ENCODE assay signal across 1 cellular context in the genomic region with DNA sequence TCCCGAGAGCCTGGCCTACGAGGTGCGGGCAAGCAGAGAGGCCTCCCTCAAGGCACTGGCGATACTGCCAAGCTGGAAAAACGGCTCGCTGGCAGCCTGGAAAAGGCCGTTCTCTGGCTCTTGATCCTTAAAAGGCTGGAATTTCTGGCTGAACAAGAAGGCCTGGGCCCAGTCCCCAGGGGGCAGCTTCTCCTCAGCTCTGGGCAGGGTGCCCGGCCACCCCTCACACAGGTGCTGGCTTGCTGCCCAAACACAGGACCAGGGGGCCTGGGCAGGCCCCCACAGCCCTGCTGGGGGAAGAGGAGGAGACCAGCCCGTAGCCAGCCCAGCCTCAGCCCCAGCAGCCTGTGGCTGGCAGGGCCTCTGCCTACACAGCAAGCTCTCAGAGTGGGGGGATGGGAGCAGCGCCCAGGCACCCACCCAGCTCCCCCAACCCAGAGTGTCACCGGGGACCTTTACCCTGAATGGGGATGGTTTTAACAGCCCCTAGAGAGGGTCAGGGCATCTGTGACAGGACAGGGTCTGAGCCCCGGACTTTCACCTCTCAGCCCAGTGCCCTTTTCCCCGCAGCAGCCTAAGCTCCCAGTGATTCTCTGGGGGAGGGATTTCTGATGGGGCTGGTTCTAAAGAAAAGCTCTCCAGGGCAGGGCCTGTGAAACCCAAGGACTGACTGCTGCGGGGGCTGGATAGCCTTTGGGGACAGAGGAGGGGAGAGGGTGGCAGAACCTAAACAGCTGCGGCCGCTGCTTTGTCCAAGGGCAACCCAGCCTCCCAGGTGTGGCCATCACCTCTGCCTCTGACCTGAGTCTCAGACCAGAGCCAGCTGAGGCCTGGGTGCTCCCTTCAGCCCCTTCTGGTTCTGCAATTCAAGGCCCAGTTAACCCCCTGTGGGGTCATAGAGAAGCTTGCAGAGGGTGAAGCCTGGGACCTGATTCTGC.
TF ChIP-seq lines count a peak whose summit lies in the region.

No MANE protein-coding gene starts in this region.

TF ChIP-seq in HepG2, 621 proteins besides CTCF, POLR2A, EP300 and RAD21 (continued from another document and continues in another):
- TF ChIP-seq, protein P1, sequence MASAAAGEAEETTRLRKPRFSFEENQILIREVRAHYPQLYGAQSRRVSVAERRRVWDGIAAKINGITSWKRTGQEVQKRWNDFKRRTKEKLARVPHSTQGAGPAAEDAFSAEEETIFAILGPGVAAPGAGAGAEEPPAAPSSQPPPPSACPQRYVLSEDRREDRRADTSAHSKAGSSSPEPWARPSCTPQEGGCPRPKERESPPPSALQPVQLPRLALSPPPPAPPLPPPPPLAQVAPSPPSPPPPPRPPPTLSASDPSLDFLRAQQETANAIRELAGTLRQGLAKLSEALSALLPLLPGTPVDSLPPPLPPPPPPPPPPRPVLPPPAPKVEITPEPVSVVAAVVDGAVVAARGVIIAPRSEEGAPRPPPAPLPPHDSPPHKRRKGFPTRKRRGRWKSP (CRISPR knock-in tag; IDR thresholded peaks at IDR 0.05), result 0 out of 2 replicates have a peak, but pooled peaks have one; percentile 42
- TF ChIP-seq TEAD3 (CRISPR knock-in tag; optimal IDR thresholded peaks at IDR 0.05; ENCODE audit: borderline replicate concordance), result peak; percentile 4
- peak; percentile 32; the same call in 1 of the 2 replicates for TF ChIP-seq ZNF567 (CRISPR knock-in tag; IDR thresholded peaks at IDR 0.05; ENCODE audit: borderline replicate concordance)
- TF ChIP-seq ZNF776 (CRISPR knock-in tag; IDR thresholded peaks at IDR 0.05), result no peak; the same call in 1 of the 2 replicates
- peak; percentile 64; the same call in 1 of the 2 replicates for TF ChIP-seq ARID2 (CRISPR knock-in tag; IDR thresholded peaks at IDR 0.05; ENCODE audit: borderline replicate concordance)
- TF ChIP-seq ZKSCAN1 (IDR thresholded peaks at IDR 0.05; ENCODE audit: low read length), result no peak
- TF ChIP-seq, protein P2, sequence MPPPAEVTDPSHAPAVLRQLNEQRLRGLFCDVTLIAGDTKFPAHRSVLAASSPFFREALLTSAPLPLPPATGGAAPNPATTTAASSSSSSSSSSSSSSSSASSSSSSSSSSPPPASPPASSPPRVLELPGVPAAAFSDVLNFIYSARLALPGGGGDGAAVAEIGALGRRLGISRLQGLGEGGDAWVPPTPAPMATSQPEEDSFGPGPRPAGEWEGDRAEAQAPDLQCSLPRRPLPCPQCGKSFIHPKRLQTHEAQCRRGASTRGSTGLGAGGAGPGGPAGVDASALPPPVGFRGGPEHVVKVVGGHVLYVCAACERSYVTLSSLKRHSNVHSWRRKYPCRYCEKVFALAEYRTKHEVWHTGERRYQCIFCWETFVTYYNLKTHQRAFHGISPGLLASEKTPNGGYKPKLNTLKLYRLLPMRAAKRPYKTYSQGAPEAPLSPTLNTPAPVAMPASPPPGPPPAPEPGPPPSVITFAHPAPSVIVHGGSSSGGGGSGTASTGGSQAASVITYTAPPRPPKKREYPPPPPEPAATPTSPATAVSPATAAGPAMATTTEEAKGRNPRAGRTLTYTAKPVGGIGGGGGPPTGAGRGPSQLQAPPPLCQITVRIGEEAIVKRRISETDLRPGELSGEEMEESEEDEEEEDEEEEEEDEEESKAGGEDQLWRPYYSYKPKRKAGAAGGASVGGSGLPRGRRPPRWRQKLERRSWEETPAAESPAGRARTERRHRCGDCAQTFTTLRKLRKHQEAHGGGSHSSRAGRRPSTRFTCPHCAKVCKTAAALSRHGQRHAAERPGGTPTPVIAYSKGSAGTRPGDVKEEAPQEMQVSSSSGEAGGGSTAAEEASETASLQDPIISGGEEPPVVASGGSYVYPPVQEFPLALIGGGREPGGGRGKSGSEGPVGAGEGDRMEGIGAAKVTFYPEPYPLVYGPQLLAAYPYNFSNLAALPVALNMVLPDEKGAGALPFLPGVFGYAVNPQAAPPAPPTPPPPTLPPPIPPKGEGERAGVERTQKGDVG (CRISPR knock-in tag; IDR thresholded peaks at IDR 0.05; ENCODE audit: borderline replicate concordance), result peak; percentile 72; the same call in 1 of the 2 replicates
- TF ChIP-seq CREB1 (IDR thresholded peaks at IDR 0.05), result no peak
- TF ChIP-seq CREB1 (CRISPR knock-in tag; IDR thresholded peaks at IDR 0.05), result peak; percentile 39; the same call in 1 of the 2 replicates
- TF ChIP-seq, protein P3, sequence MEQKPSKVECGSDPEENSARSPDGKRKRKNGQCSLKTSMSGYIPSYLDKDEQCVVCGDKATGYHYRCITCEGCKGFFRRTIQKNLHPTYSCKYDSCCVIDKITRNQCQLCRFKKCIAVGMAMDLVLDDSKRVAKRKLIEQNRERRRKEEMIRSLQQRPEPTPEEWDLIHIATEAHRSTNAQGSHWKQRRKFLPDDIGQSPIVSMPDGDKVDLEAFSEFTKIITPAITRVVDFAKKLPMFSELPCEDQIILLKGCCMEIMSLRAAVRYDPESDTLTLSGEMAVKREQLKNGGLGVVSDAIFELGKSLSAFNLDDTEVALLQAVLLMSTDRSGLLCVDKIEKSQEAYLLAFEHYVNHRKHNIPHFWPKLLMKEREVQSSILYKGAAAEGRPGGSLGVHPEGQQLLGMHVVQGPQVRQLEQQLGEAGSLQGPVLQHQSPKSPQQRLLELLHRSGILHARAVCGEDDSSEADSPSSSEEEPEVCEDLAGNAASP (CRISPR knock-in tag; IDR thresholded peaks at IDR 0.05; ENCODE audit: borderline replicate concordance), result no peak
- TF ChIP-seq RARG (CRISPR knock-in tag; IDR thresholded peaks at IDR 0.05; ENCODE audit: low read depth), result no peak
- TF ChIP-seq, protein P4, sequence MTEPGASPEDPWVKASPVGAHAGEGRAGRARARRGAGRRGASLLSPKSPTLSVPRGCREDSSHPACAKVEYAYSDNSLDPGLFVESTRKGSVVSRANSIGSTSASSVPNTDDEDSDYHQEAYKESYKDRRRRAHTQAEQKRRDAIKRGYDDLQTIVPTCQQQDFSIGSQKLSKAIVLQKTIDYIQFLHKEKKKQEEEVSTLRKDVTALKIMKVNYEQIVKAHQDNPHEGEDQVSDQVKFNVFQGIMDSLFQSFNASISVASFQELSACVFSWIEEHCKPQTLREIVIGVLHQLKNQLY (CRISPR knock-in tag; IDR thresholded peaks at IDR 0.05), result peak; percentile 48; the same call in 1 of the 2 replicates
- TF ChIP-seq POGZ (CRISPR knock-in tag; IDR thresholded peaks at IDR 0.05), result 0 out of 2 replicates have a peak, but pooled peaks have one; percentile 16
- TF ChIP-seq ZFP37 (CRISPR knock-in tag; IDR thresholded peaks at IDR 0.05; ENCODE audit: borderline replicate concordance), result 0 out of 2 replicates have a peak, but pooled peaks have one; percentile 59
- TF ChIP-seq ZNF224 (CRISPR knock-in tag; IDR thresholded peaks at IDR 0.05), result peak; percentile 20
- TF ChIP-seq TBX2 (CRISPR knock-in tag; IDR thresholded peaks at IDR 0.05; ENCODE audit: borderline replicate concordance), result peak; percentile 61
- 0 out of 2 replicates have a peak, but pooled peaks have one; percentile 34 for TF ChIP-seq PCBP1 (IDR thresholded peaks at IDR 0.05; ENCODE audit: borderline replicate concordance, low read depth, low read length)
- TF ChIP-seq ZNF3 (CRISPR knock-in tag; IDR thresholded peaks at IDR 0.05), result no peak
- TF ChIP-seq KDM2A (CRISPR knock-in tag; IDR thresholded peaks at IDR 0.05; ENCODE audit: borderline replicate concordance, low read depth), result peak; percentile 19; the same call in 1 of the 2 replicates
- TF ChIP-seq ZNF34 (CRISPR knock-in tag; IDR thresholded peaks at IDR 0.05; ENCODE audit: borderline replicate concordance), result no peak
- peak; percentile 39; the same call in 1 of the 2 replicates for TF ChIP-seq KLF15 (CRISPR knock-in tag; IDR thresholded peaks at IDR 0.05; ENCODE audit: borderline replicate concordance)
- peak; percentile 63; the same call in 1 of the 2 replicates for TF ChIP-seq KLF6 (CRISPR knock-in tag; IDR thresholded peaks at IDR 0.05)
- TF ChIP-seq YY1 (IDR thresholded peaks at IDR 0.05; ENCODE audit: insufficient read depth, insufficient replicate concordance, low read depth, low read length), result peak; percentile 8
- TF ChIP-seq, protein P5, sequence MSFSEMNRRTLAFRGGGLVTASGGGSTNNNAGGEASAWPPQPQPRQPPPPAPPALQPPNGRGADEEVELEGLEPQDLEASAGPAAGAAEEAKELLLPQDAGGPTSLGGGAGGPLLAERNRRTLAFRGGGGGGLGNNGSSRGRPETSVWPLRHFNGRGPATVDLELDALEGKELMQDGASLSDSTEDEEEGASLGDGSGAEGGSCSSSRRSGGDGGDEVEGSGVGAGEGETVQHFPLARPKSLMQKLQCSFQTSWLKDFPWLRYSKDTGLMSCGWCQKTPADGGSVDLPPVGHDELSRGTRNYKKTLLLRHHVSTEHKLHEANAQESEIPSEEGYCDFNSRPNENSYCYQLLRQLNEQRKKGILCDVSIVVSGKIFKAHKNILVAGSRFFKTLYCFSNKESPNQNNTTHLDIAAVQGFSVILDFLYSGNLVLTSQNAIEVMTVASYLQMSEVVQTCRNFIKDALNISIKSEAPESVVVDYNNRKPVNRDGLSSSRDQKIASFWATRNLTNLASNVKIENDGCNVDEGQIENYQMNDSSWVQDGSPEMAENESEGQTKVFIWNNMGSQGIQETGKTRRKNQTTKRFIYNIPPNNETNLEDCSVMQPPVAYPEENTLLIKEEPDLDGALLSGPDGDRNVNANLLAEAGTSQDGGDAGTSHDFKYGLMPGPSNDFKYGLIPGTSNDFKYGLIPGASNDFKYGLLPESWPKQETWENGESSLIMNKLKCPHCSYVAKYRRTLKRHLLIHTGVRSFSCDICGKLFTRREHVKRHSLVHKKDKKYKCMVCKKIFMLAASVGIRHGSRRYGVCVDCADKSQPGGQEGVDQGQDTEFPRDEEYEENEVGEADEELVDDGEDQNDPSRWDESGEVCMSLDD (CRISPR knock-in tag; IDR thresholded peaks at IDR 0.05; ENCODE audit: borderline replicate concordance), result peak; percentile 33; the same call in 1 of the 2 replicates
- TF ChIP-seq, protein P6, sequence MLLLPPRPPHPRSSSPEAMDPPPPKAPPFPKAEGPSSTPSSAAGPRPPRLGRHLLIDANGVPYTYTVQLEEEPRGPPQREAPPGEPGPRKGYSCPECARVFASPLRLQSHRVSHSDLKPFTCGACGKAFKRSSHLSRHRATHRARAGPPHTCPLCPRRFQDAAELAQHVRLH (CRISPR knock-in tag; IDR thresholded peaks at IDR 0.05; ENCODE audit: borderline replicate concordance, low read depth), result peak; percentile 58; the same call in 1 of the 2 replicates
- no peak for TF ChIP-seq KMT2A (CRISPR knock-in tag; IDR thresholded peaks at IDR 0.05)
- peak; percentile 47; the same call in 1 of the 2 replicates for TF ChIP-seq FOXJ3 (CRISPR knock-in tag; IDR thresholded peaks at IDR 0.05; ENCODE audit: borderline replicate concordance)
- TF ChIP-seq SMARCC2 (IDR thresholded peaks at IDR 0.05), result no peak
- no peak for TF ChIP-seq ZNF589 (CRISPR knock-in tag; conservative IDR thresholded peaks at IDR 0.05)
- TF ChIP-seq TGIF2 (CRISPR knock-in tag; IDR thresholded peaks at IDR 0.05), result no peak
- TF ChIP-seq ZSCAN29 (CRISPR knock-in tag; conservative IDR thresholded peaks at IDR 0.05), result no peak; the same call in 1 of the 2 replicates
- peak; percentile 14; the same call in 1 of the 2 replicates for TF ChIP-seq ZNF605 (CRISPR knock-in tag; IDR thresholded peaks at IDR 0.05)
- TF ChIP-seq, protein P7, sequence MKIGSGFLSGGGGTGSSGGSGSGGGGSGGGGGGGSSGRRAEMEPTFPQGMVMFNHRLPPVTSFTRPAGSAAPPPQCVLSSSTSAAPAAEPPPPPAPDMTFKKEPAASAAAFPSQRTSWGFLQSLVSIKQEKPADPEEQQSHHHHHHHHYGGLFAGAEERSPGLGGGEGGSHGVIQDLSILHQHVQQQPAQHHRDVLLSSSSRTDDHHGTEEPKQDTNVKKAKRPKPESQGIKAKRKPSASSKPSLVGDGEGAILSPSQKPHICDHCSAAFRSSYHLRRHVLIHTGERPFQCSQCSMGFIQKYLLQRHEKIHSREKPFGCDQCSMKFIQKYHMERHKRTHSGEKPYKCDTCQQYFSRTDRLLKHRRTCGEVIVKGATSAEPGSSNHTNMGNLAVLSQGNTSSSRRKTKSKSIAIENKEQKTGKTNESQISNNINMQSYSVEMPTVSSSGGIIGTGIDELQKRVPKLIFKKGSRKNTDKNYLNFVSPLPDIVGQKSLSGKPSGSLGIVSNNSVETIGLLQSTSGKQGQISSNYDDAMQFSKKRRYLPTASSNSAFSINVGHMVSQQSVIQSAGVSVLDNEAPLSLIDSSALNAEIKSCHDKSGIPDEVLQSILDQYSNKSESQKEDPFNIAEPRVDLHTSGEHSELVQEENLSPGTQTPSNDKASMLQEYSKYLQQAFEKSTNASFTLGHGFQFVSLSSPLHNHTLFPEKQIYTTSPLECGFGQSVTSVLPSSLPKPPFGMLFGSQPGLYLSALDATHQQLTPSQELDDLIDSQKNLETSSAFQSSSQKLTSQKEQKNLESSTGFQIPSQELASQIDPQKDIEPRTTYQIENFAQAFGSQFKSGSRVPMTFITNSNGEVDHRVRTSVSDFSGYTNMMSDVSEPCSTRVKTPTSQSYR (CRISPR knock-in tag; IDR thresholded peaks at IDR 0.05; ENCODE audit: borderline replicate concordance), result peak; percentile 93
- TF ChIP-seq ZFP62 (CRISPR knock-in tag; IDR thresholded peaks at IDR 0.05), result no peak
- TF ChIP-seq, protein P8, sequence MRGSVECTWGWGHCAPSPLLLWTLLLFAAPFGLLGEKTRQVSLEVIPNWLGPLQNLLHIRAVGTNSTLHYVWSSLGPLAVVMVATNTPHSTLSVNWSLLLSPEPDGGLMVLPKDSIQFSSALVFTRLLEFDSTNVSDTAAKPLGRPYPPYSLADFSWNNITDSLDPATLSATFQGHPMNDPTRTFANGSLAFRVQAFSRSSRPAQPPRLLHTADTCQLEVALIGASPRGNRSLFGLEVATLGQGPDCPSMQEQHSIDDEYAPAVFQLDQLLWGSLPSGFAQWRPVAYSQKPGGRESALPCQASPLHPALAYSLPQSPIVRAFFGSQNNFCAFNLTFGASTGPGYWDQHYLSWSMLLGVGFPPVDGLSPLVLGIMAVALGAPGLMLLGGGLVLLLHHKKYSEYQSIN (CRISPR knock-in tag; IDR thresholded peaks at IDR 0.05; ENCODE audit: borderline replicate concordance), result no peak
- 0 out of 2 replicates have a peak, but pooled peaks have one; percentile 22 for TF ChIP-seq ZNF234 (CRISPR knock-in tag; conservative IDR thresholded peaks at IDR 0.05)
- TF ChIP-seq WIZ (CRISPR knock-in tag; IDR thresholded peaks at IDR 0.05), result peak; percentile 65; the same call in 1 of the 2 replicates
- TF ChIP-seq ZNF749 (CRISPR knock-in tag; IDR thresholded peaks at IDR 0.05; ENCODE audit: borderline replicate concordance), result no peak; the same call in 1 of the 2 replicates
- TF ChIP-seq, protein P9, sequence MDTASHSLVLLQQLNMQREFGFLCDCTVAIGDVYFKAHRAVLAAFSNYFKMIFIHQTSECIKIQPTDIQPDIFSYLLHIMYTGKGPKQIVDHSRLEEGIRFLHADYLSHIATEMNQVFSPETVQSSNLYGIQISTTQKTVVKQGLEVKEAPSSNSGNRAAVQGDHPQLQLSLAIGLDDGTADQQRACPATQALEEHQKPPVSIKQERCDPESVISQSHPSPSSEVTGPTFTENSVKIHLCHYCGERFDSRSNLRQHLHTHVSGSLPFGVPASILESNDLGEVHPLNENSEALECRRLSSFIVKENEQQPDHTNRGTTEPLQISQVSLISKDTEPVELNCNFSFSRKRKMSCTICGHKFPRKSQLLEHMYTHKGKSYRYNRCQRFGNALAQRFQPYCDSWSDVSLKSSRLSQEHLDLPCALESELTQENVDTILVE (CRISPR knock-in tag; IDR thresholded peaks at IDR 0.05), result peak; percentile 58; the same call in 1 of the 2 replicates
- peak; percentile 55 for TF ChIP-seq RBM39 (IDR thresholded peaks at IDR 0.05; ENCODE audit: low read depth, low read length, poor library complexity, severe bottlenecking)
